Comparison of ENCODE assay signal across 9 cellular contexts in genomic region chr16:79997257-79997656, GRCh38.
DNase-seq lines count a peak whose midpoint lies in the region; ATAC-seq and TF ChIP-seq lines count a peak whose summit lies in the region.
"Had no signal": no experiment of that assay in that cellular context is flagged by ENCODE, and none has a peak within 500 bp of the region (broad histone marks: within the 10 kb centered on the region; RNA-seq: fewer than 3 reads in every experiment).

No MANE protein-coding gene starts in this region.

- no peak for TF ChIP-seq POLR2A in prostate gland (IDR thresholded peaks at IDR 0.05)

- H3K9me2 ChIP-seq in Karpas-422 (replicated peaks; ENCODE audit: insufficient read depth, low read length) = no peaks in the 10 kb centered on the region

- CTCF ChIA-PET in activated CD8-positive, alpha-beta T cell treated with anti-CD3 and anti-CD28 coated beads for 36 hours (lab: Charles Lee) = interaction anchor here (0.9 to 2.5 kb wide), 4 partner anchors 8 to 530 kb away, joined by 3 to 12 read pairs (median 6); no protein-coding TSS in a partner anchor
- CTCF ChIA-PET in activated CD8-positive, alpha-beta T cell treated with anti-CD3 and anti-CD28 coated beads, Interleukin-2, amount 10 ng/mL, durations not matched to agents 7 days and 5 days (lab: Charles Lee) = no interaction called here

- no peaks in the 10 kb centered on the region for H4K20me1 ChIP-seq in Karpas-422 (ENCODE audit: insufficient read depth, low read depth, low read length)

- POLR2A ChIA-PET in activated CD8-positive, alpha-beta T cell treated with anti-CD3 and anti-CD28 coated beads for 36 hours (lab: Charles Lee) = interaction anchor here (0.6 to 1.0 kb wide), 2 partner anchors 8 to 222 kb away, joined by 3 read pairs; no protein-coding TSS in a partner anchor
- POLR2A ChIA-PET in activated CD8-positive, alpha-beta T cell treated with anti-CD3 and anti-CD28 coated beads, Interleukin-2, amount 10 ng/mL, durations not matched to agents 7 days and 5 days (lab: Charles Lee) = no interaction called here

- H3K36me3 ChIP-seq in Karpas-422 (ENCODE audit: insufficient read depth, low read length) (no peaks in the 10 kb centered on the region), prostate gland (no peaks in the 10 kb centered on the region)

- WGBS in prostate gland = 77% methylated on average over 6 of the region's 6 CpGs

- no peaks in the 10 kb centered on the region for H3K9me3 Mint-ChIP-seq in activated CD8-positive, alpha-beta T cell treated with anti-CD3 and anti-CD28 coated beads for 36 hours
- no peaks in the 10 kb centered on the region for H3K9me3 Mint-ChIP-seq in activated CD8-positive, alpha-beta T cell treated with anti-CD3 and anti-CD28 coated beads, Interleukin-2, amount 10 ng/mL, durations not matched to agents 7 days and 5 days (ENCODE audit: insufficient read depth)
- H3K9me3 Mint-ChIP-seq in endothelial cell (ENCODE audit: unreplicated experiment) = no peaks in the 10 kb centered on the region
- H3K9me3 Mint-ChIP-seq: activated naive CD4-positive, alpha-beta T cell treated with anti-CD3 and anti-CD28 coated beads, Interleukin-2, amount 50 U/mL, for 24 hours had no signal

- H3K4me1 Mint-ChIP-seq in activated CD8-positive, alpha-beta T cell treated with anti-CD3 and anti-CD28 coated beads for 36 hours (ENCODE audit: low read depth) = no peaks in the 10 kb centered on the region
- no peaks in the 10 kb centered on the region for H3K4me1 Mint-ChIP-seq in activated CD8-positive, alpha-beta T cell treated with anti-CD3 and anti-CD28 coated beads, Interleukin-2, amount 10 ng/mL, durations not matched to agents 7 days and 5 days (ENCODE audit: low read depth)
- H3K4me1 Mint-ChIP-seq in endothelial cell (ENCODE audit: unreplicated experiment) = peaks cover 3% of the 10 kb centered on the region
- H3K4me1 Mint-ChIP-seq: activated naive CD4-positive, alpha-beta T cell treated with anti-CD3 and anti-CD28 coated beads, Interleukin-2, amount 50 U/mL, for 24 hours had no signal

- DNase-seq in activated CD8-positive, alpha-beta T cell treated with anti-CD3 and anti-CD28 coated beads for 36 hours = peak; percentile 33
- no peak for DNase-seq in activated CD8-positive, alpha-beta T cell treated with anti-CD3 and anti-CD28 coated beads, Interleukin-2, amount 10 ng/mL, durations not matched to agents 7 days and 5 days
- DNase-seq in Karpas-422 (peak; percentile 77), endothelial cell (ENCODE audit: low spot score) (no peak), retinal pigment epithelial cell (ENCODE audit: low read depth) (no peak), prostate gland (ENCODE audit: low spot score) (no peak)

- no peak overlapping the region for H3K4me2 ChIP-seq in Karpas-422 (ENCODE audit: low read depth, low read length, poor library complexity, severe bottlenecking)

- no peaks in the 10 kb centered on the region for H3K27me3 Mint-ChIP-seq in activated CD8-positive, alpha-beta T cell treated with anti-CD3 and anti-CD28 coated beads for 36 hours
- no peaks in the 10 kb centered on the region for H3K27me3 Mint-ChIP-seq in activated CD8-positive, alpha-beta T cell treated with anti-CD3 and anti-CD28 coated beads, Interleukin-2, amount 10 ng/mL, durations not matched to agents 7 days and 5 days (ENCODE audit: low read depth)
- H3K27me3 Mint-ChIP-seq in endothelial cell (ENCODE audit: unreplicated experiment) = peaks cover 1% of the 10 kb centered on the region
- H3K27me3 Mint-ChIP-seq: activated naive CD4-positive, alpha-beta T cell treated with anti-CD3 and anti-CD28 coated beads, Interleukin-2, amount 50 U/mL, for 24 hours had no signal

- H3K4me3 ChIP-seq in Karpas-422 (ENCODE audit: low read length) (no peak overlapping the region), retinal pigment epithelial cell (ENCODE audit: low read length) (no peak overlapping the region), prostate gland (no peak overlapping the region)

- H3K9ac ChIP-seq in Karpas-422 (ENCODE audit: low read length) = no peak overlapping the region

- no peaks in the 10 kb centered on the region for H3K27me3 ChIP-seq in Karpas-422 (ENCODE audit: low read length)
- H3K27me3 ChIP-seq in prostate gland (replicated peaks; ENCODE audit: insufficient read depth) = no peaks in the 10 kb centered on the region

- H3K27ac ChIP-seq in Karpas-422 (ENCODE audit: low read length) (no peak overlapping the region), prostate gland (no peak overlapping the region)

- H2AFZ ChIP-seq in Karpas-422 (ENCODE audit: low read length) = no peak overlapping the region

- no peaks in the 10 kb centered on the region for H3K79me2 ChIP-seq in Karpas-422 (ENCODE audit: low read length)

- ATAC-seq in activated CD8-positive, alpha-beta T cell treated with anti-CD3 and anti-CD28 coated beads for 36 hours = no peak
- no peak for ATAC-seq in activated CD8-positive, alpha-beta T cell treated with anti-CD3 and anti-CD28 coated beads, Interleukin-2, amount 10 ng/mL, durations not matched to agents 7 days and 5 days
- ATAC-seq in HG03354 (IDR thresholded peaks at IDR 0.05; ENCODE audit: poor library complexity, severe bottlenecking, unreplicated experiment) (no peak), HG02588 (IDR thresholded peaks at IDR 0.05; ENCODE audit: unreplicated experiment) (no peak)

- intact Hi-C loops in activated CD8-positive, alpha-beta T cell treated with anti-CD3 and anti-CD28 coated beads for 36 hours (cut with micrococcal nuclease) = no loop called here
- intact Hi-C loops in prostate gland (cut with DNase I) = no loop called here

- H3K4me1 ChIP-seq in Karpas-422 (ENCODE audit: low read length) (no peaks in the 10 kb centered on the region), prostate gland (replicated peaks) (no peaks in the 10 kb centered on the region)

- no peaks in the 10 kb centered on the region for H3K36me3 Mint-ChIP-seq in activated CD8-positive, alpha-beta T cell treated with anti-CD3 and anti-CD28 coated beads for 36 hours (ENCODE audit: low read depth)
- H3K36me3 Mint-ChIP-seq in activated CD8-positive, alpha-beta T cell treated with anti-CD3 and anti-CD28 coated beads, Interleukin-2, amount 10 ng/mL, durations not matched to agents 7 days and 5 days (ENCODE audit: low read depth) = no peaks in the 10 kb centered on the region
- H3K36me3 Mint-ChIP-seq in endothelial cell (ENCODE audit: low read depth, unreplicated experiment) = no peaks in the 10 kb centered on the region
- H3K36me3 Mint-ChIP-seq: activated naive CD4-positive, alpha-beta T cell treated with anti-CD3 and anti-CD28 coated beads, Interleukin-2, amount 50 U/mL, for 24 hours had no signal

- H3K27ac Mint-ChIP-seq in activated CD8-positive, alpha-beta T cell treated with anti-CD3 and anti-CD28 coated beads for 36 hours = no peak overlapping the region
- H3K27ac Mint-ChIP-seq in activated CD8-positive, alpha-beta T cell treated with anti-CD3 and anti-CD28 coated beads, Interleukin-2, amount 10 ng/mL, durations not matched to agents 7 days and 5 days = no peak overlapping the region
- H3K27ac Mint-ChIP-seq in endothelial cell (ENCODE audit: unreplicated experiment) = no peak overlapping the region
- H3K27ac Mint-ChIP-seq: activated naive CD4-positive, alpha-beta T cell treated with anti-CD3 and anti-CD28 coated beads, Interleukin-2, amount 50 U/mL, for 24 hours had no signal

- no peaks in the 10 kb centered on the region for H3K9me3 ChIP-seq in Karpas-422 (ENCODE audit: low read length)
- no peaks in the 10 kb centered on the region for H3K9me3 ChIP-seq in prostate gland

- no peak overlapping the region for H3K4me3 Mint-ChIP-seq in activated CD8-positive, alpha-beta T cell treated with anti-CD3 and anti-CD28 coated beads for 36 hours
- no peak overlapping the region for H3K4me3 Mint-ChIP-seq in activated CD8-positive, alpha-beta T cell treated with anti-CD3 and anti-CD28 coated beads, Interleukin-2, amount 10 ng/mL, durations not matched to agents 7 days and 5 days
- H3K4me3 Mint-ChIP-seq in endothelial cell (ENCODE audit: unreplicated experiment) = no peak overlapping the region
- H3K4me3 Mint-ChIP-seq: activated naive CD4-positive, alpha-beta T cell treated with anti-CD3 and anti-CD28 coated beads, Interleukin-2, amount 50 U/mL, for 24 hours had no signal

- peak; percentile 41 for TF ChIP-seq CTCF in activated CD8-positive, alpha-beta T cell treated with anti-CD3 and anti-CD28 coated beads for 36 hours (IDR thresholded peaks at IDR 0.05)
- peak; percentile 41 for TF ChIP-seq CTCF in endothelial cell (IDR thresholded peaks at IDR 0.05; ENCODE audit: unreplicated experiment)
- TF ChIP-seq CTCF in retinal pigment epithelial cell (conservative IDR thresholded peaks at IDR 0.05; ENCODE audit: low read depth, low read length) = peak; percentile 62
- TF ChIP-seq CTCF in prostate gland (IDR thresholded peaks at IDR 0.05) = peak in 1 of 4 experiments; percentile 13

Comparison
In these comparisons a context has a peak if more than half of its experiments do, and no peak if none do; other contexts are left out.
1. DNase-seq: peak in activated CD8-positive, alpha-beta T cell treated with anti-CD3 and anti-CD28 coated beads for 36 hours (single experiment) and Karpas-422 (single experiment); none in activated CD8-positive, alpha-beta T cell treated with anti-CD3 and anti-CD28 coated beads, Interleukin-2, amount 10 ng/mL, durations not matched to agents 7 days and 5 days (single experiment), endothelial cell (single experiment), retinal pigment epithelial cell (single experiment) and prostate gland (single experiment).